20 cellular contexts compared by ENCODE assay signal in the genomic region with DNA sequence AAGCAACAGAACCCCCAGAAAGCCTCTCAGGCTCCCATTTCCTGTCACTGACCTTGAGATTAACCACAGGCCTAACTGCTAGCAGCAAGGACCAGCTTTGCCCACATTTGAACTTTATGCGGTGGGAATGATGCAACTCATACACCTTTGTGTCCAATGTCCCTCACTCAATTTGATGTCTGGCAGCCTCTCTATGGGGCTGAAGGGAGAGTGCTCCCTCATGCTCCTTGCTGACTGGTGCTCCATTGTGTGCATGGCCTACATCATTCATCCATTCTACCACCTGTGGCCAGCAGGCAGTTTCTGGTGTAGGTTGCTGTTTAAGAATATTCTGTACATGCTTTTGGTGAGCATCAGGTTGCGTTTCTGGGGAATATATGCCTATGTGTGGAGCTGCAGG. TPM values are rescaled to one million over a fixed set of nuclear protein-coding genes. Genes with fewer than 3 reads are reported as not detected.
DNase-seq lines count a peak whose midpoint lies in the region; ATAC-seq and TF ChIP-seq lines count a peak whose summit lies in the region.
"Had no signal": no experiment of that assay in that cellular context is flagged by ENCODE, and none has a peak within 500 bp of the region (broad histone marks: within the 10 kb centered on the region; RNA-seq: fewer than 3 reads in every experiment).

No MANE protein-coding gene starts in this region.

- no peak overlapping the region for H3K18ac ChIP-seq in H9 (ENCODE audit: insufficient read length, low read depth, low read length)

- H3K36me3 ChIP-seq in WERI-Rb-1 (no peaks in the 10 kb centered on the region; the same call in 1 of the 2 replicates), hepatocyte (replicated peaks; ENCODE audit: insufficient read depth, low read depth) (no peaks in the 10 kb centered on the region)
- H3K36me3 ChIP-seq: BE2C had no signal

- no peak overlapping the region for H2BK15ac ChIP-seq in H9 (ENCODE audit: low read depth, low read length)

- H2AK5ac ChIP-seq in H9 (ENCODE audit: insufficient read length, low read length) = no peak overlapping the region

- H2BK20ac ChIP-seq in H9 (ENCODE audit: low read depth, low read length, poor library complexity, severe bottlenecking) = no peak overlapping the region

- no peak overlapping the region for H2BK5ac ChIP-seq in H9 (ENCODE audit: insufficient read length, low read length)

- no peaks in the 10 kb centered on the region for H3K23me2 ChIP-seq in H9 (ENCODE audit: insufficient read length, low read depth, low read length, poor library complexity, severe bottlenecking)

- H3K27me3 Mint-ChIP-seq in H9 (ENCODE audit: low read depth) (peaks cover 38% of the 10 kb centered on the region), progenitor cell of endocrine pancreas (no peaks in the 10 kb centered on the region)
- H3K27me3 Mint-ChIP-seq: CD4-positive, alpha-beta T cell had no signal

- TF ChIP-seq CTCF in WERI-Rb-1 (IDR thresholded peaks at IDR 0.05; ENCODE audit: low read depth, low read length) = no peak
- TF ChIP-seq CTCF in hepatocyte (IDR thresholded peaks at IDR 0.05; ENCODE audit: poor library complexity) = no peak
- no peak for TF ChIP-seq CTCF in H9 (conservative IDR thresholded peaks at IDR 0.05)
- TF ChIP-seq CTCF in progenitor cell of endocrine pancreas (IDR thresholded peaks at IDR 0.05; ENCODE audit: unreplicated experiment) = no peak

- no peak overlapping the region for H4K8ac ChIP-seq in H9 (replicated peaks; ENCODE audit: insufficient read length, low read depth, low read length)

- H3K27me3 ChIP-seq in WERI-Rb-1 (ENCODE audit: insufficient read depth, low read depth, severe bottlenecking) (no peaks in the 10 kb centered on the region), hepatocyte (no peaks in the 10 kb centered on the region), H9 (ENCODE audit: insufficient read depth, low read length) (no peaks in the 10 kb centered on the region)
- H3K27me3 ChIP-seq: BE2C had no signal

- H3K9ac ChIP-seq in H9 (ENCODE audit: extremely low read depth, insufficient read length, low read length) = no peak overlapping the region
- H3K9ac ChIP-seq: GM23248 had no signal

- H3K4me2 ChIP-seq in hepatocyte = no peak overlapping the region
- H3K4me2 ChIP-seq in H9 (ENCODE audit: insufficient read depth, insufficient read length, low read length) = no peak overlapping the region

- no peak overlapping the region for H3K27ac Mint-ChIP-seq in H9
- H3K27ac Mint-ChIP-seq in progenitor cell of endocrine pancreas = no peak overlapping the region
- H3K27ac Mint-ChIP-seq: CD4-positive, alpha-beta T cell had no signal

- H2BK120ac ChIP-seq in H9 (ENCODE audit: low read depth, low read length, poor library complexity, severe bottlenecking) = no peak overlapping the region

- no peak overlapping the region for H3K4me3 Mint-ChIP-seq in H9
- H3K4me3 Mint-ChIP-seq in progenitor cell of endocrine pancreas (ENCODE audit: low read depth) = no peak overlapping the region
- H3K4me3 Mint-ChIP-seq: CD4-positive, alpha-beta T cell had no signal

- H3K9me2 ChIP-seq in hepatocyte (replicated peaks; ENCODE audit: insufficient read depth) = no peaks in the 10 kb centered on the region

- H4K5ac ChIP-seq in H9 (ENCODE audit: insufficient read length, low read depth, low read length) = no peak overlapping the region

- no peak overlapping the region for H4K91ac ChIP-seq in H9 (ENCODE audit: insufficient read length, low read depth, low read length)

- peak; percentile 14 for DNase-seq in Right ventricle myocardium superior
- no peak for DNase-seq in Right ventricle myocardium inferior (ENCODE audit: missing footprints)
- DNase-seq in WERI-Rb-1 = peak; percentile 1
- DNase-seq in hepatocyte (ENCODE audit: low spot score) = no peak
- peak; percentile 9 for DNase-seq in stimulated activated CD8-positive, alpha-beta memory T cell treated with anti-CD3 and anti-CD28 coated beads, Interleukin-4, amount 100 ng/mL, for 48 hours
- no peak for DNase-seq in H9
- no peak for DNase-seq in progenitor cell of endocrine pancreas (ENCODE audit: low spot score, unreplicated experiment)
- DNase-seq: BE2C; Caco-2; CD4-positive, alpha-beta T cell; DMS153; GF-D8; GM23248; NCI-H1436; NCI-H2029; NCI-H2171; NCI-H446 treated with DMSO at 0.1 percent for 48 hours; SHP77 had no signal

- H3K4me3 ChIP-seq in WERI-Rb-1 (ENCODE audit: low read depth, low read length) (no peak overlapping the region), hepatocyte (no peak overlapping the region)
- H3K4me3 ChIP-seq: GM23248, SK-N-MC had no signal

- H3K4me1 ChIP-seq in hepatocyte (ENCODE audit: insufficient read depth) (peaks cover 19% of the 10 kb centered on the region), H9 (ENCODE audit: insufficient read depth, low read length) (no peaks in the 10 kb centered on the region)
- H3K4me1 ChIP-seq: BE2C, Caco-2 had no signal

- ATAC-seq in Right ventricle myocardium superior (ENCODE audit: poor library complexity) = no peak
- no peak for ATAC-seq in Right ventricle myocardium inferior
- ATAC-seq in GM21717 (IDR thresholded peaks at IDR 0.05; ENCODE audit: unreplicated experiment) = no peak

- no peak overlapping the region for H3K14ac ChIP-seq in H9 (ENCODE audit: insufficient read depth, low read length)

- 87% methylated on average over 2 of the region's 2 CpGs for WGBS in hepatocyte (ENCODE audit: low lambda C conversion rate, missing lambda C conversion rate)
- no CpG with 5 or more reads among the region's 2 CpGs for WGBS in H9 (ENCODE audit: extremely low coverage, insufficient read length, low lambda C conversion rate)

- H3K56ac ChIP-seq in H9 (ENCODE audit: insufficient read length, low read depth, low read length) = no peak overlapping the region

- H2BK12ac ChIP-seq in H9 (ENCODE audit: insufficient read length, low read depth, low read length) = no peak overlapping the region

- H3K9me3 ChIP-seq in WERI-Rb-1 (ENCODE audit: severe bottlenecking) (no peaks in the 10 kb centered on the region), hepatocyte (ENCODE audit: low read depth) (no peaks in the 10 kb centered on the region), H9 (ENCODE audit: control insufficient read depth, low read depth, low read length) (no peaks in the 10 kb centered on the region)
- H3K9me3 ChIP-seq: BE2C had no signal

- H3K23ac ChIP-seq in H9 (ENCODE audit: insufficient read length, low read depth, low read length) = no peak overlapping the region

- no peak overlapping the region for H2AFZ ChIP-seq in hepatocyte
- no peak overlapping the region for H2AFZ ChIP-seq in H9 (ENCODE audit: low read length)
- H2AFZ ChIP-seq: GM23248 had no signal

- intact Hi-C loops in Right ventricle myocardium superior (cut with DNase I) = no loop called here
- intact Hi-C loops in Right ventricle myocardium inferior (cut with DNase I) = no loop called here

- H3K4ac ChIP-seq in H9 (ENCODE audit: low read depth, low read length) = no peak overlapping the region

- H4K20me1 ChIP-seq in hepatocyte (ENCODE audit: insufficient read depth, poor library complexity, severe bottlenecking) = peaks cover 30% of the 10 kb centered on the region
- peaks cover 2% of the 10 kb centered on the region for H4K20me1 ChIP-seq in H9 (ENCODE audit: control insufficient read depth, insufficient read depth, insufficient read length)

- H3K79me2 ChIP-seq in hepatocyte (peaks cover 62% of the 10 kb centered on the region), H9 (ENCODE audit: insufficient read depth, low read length) (no peaks in the 10 kb centered on the region)

- H3K36me3 Mint-ChIP-seq in H9 (ENCODE audit: insufficient read depth in 1 of 3, low read depth in 3 of 3) = peaks cover 10 to 26% (median 15%) of the 10 kb centered on the region in 3 experiments; a peak in 6 of 7 replicates
- H3K36me3 Mint-ChIP-seq in progenitor cell of endocrine pancreas (ENCODE audit: insufficient read depth) = peaks cover 27% of the 10 kb centered on the region

- no peak overlapping the region for H3T11ph ChIP-seq in H9 (ENCODE audit: low read length)

- H3K9me3 Mint-ChIP-seq in H9 = peaks cover 5 to 10% of the 10 kb centered on the region in 2 experiments; a peak in 4 of 5 replicates
- H3K9me3 Mint-ChIP-seq in progenitor cell of endocrine pancreas (ENCODE audit: low read depth) = peaks cover 5% of the 10 kb centered on the region
- H3K9me3 Mint-ChIP-seq: CD4-positive, alpha-beta T cell had no signal

- no peaks in the 10 kb centered on the region for H3K79me1 ChIP-seq in H9 (ENCODE audit: insufficient read depth, low read depth, low read length, poor library complexity, severe bottlenecking)

- H3K27ac ChIP-seq in WERI-Rb-1 (no peak overlapping the region), hepatocyte (peak overlapping the region; percentile 88), H9 (ENCODE audit: insufficient read length, low read depth, low read length) (no peak overlapping the region)
- H3K27ac ChIP-seq: GM23248, SK-N-MC had no signal

- H3K4me1 Mint-ChIP-seq in H9 = 0 out of 4 replicates have a peak, but pooled peaks cover 0 to 3% of the 10 kb centered on the region in 2 experiments
- peaks cover 20% of the 10 kb centered on the region for H3K4me1 Mint-ChIP-seq in progenitor cell of endocrine pancreas (ENCODE audit: low read depth)

RNA-seq across cellular contexts. Expression of a gene that starts 31.9 kb away (rescaled TPM):
- total RNA-seq in Right ventricle myocardium superior (0.35 TPM), Right ventricle myocardium inferior (0.32 TPM), hepatocyte (6.6 and 7.9 TPM in 2 replicates), H9 (2021) (0.88 and 1.2 TPM in 2 replicates), progenitor cell of endocrine pancreas (18.0 and 18.7 TPM in 2 replicates)
- polyA plus RNA-seq in hepatocyte = 3.1 and 4.0 TPM in 2 replicates

Comparison
In these comparisons a context has a peak if more than half of its experiments do, and no peak if none do; other contexts are left out.
1. DNase-seq: peak in Right ventricle myocardium superior (single experiment), WERI-Rb-1 (single experiment) and stimulated activated CD8-positive, alpha-beta memory T cell treated with anti-CD3 and anti-CD28 coated beads, Interleukin-4, amount 100 ng/mL, for 48 hours (single experiment); none in Right ventricle myocardium inferior (single experiment), hepatocyte (single experiment), H9 (single experiment) and progenitor cell of endocrine pancreas (single experiment).